ENCODE assay signal across 18 cellular contexts in the genomic region with DNA sequence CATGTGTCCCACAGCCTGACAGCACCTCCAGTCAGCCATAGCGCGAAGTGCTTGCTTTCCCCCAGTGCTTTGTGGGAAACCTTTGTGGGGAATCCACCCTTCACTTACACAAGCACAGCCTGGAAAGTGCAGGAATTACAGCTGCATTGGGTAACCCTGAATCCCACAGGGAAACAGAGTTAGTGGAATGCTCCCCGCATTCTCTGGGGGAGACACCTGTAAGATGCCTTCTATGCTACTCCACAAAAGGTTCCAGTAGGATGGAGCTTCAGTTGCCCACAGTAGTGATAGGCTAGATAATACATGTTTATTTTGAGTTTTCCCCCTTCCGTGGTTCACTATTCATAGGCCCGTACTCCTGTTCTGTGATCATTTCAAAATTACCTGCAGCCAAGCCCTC.
DNase-seq lines count a peak whose midpoint lies in the region; ATAC-seq and TF ChIP-seq lines count a peak whose summit lies in the region.
"Had no signal": no experiment of that assay in that cellular context is flagged by ENCODE, and none has a peak within 500 bp of the region (broad histone marks: within the 10 kb centered on the region; RNA-seq: fewer than 3 reads in every experiment).

No MANE protein-coding gene starts in this region.

- peak overlapping the region; percentile 16 for H3K4me2 ChIP-seq in neural cell (ENCODE audit: low read length)
- H3K4me2 ChIP-seq in osteoblast (ENCODE audit: insufficient read depth, low read length) = no peak overlapping the region
- H3K4me2 ChIP-seq: PC-9 had no signal

- H3K4me3 Mint-ChIP-seq in Caco-2 (ENCODE audit: unreplicated experiment) (no peak overlapping the region), HFFc6 (no peak overlapping the region; the same call in 1 of the 2 replicates)
- peak overlapping the region; percentile 52 for H3K4me3 Mint-ChIP-seq in central memory CD8-positive, alpha-beta T cell
- H3K4me3 Mint-ChIP-seq: CD8-positive, alpha-beta T cell had no signal

- H3K4me1 Mint-ChIP-seq in Caco-2 (ENCODE audit: low read depth, unreplicated experiment) (no peaks in the 10 kb centered on the region), HFFc6 (ENCODE audit: low read depth) (peaks cover 83% of the 10 kb centered on the region)
- peaks cover 80% of the 10 kb centered on the region for H3K4me1 Mint-ChIP-seq in central memory CD8-positive, alpha-beta T cell

- H3K27me3 Mint-ChIP-seq in Caco-2 (ENCODE audit: insufficient read depth, unreplicated experiment) (no peaks in the 10 kb centered on the region), HFFc6 (ENCODE audit: insufficient read depth) (peaks cover 6% of the 10 kb centered on the region)
- H3K27me3 Mint-ChIP-seq in central memory CD8-positive, alpha-beta T cell = no peaks in the 10 kb centered on the region

- H2AFZ ChIP-seq in neural cell (ENCODE audit: low read depth, low read length) (no peak overlapping the region), osteoblast (ENCODE audit: low read length) (no peak overlapping the region)
- H2AFZ ChIP-seq: PC-9 had no signal

- H3K4me1 ChIP-seq in Caco-2 (no peaks in the 10 kb centered on the region), osteoblast (ENCODE audit: insufficient read depth, low read length) (no peaks in the 10 kb centered on the region)

- H3K9me3 Mint-ChIP-seq in Caco-2 (ENCODE audit: unreplicated experiment) (no peaks in the 10 kb centered on the region), HFFc6 (no peaks in the 10 kb centered on the region)
- no peaks in the 10 kb centered on the region for H3K9me3 Mint-ChIP-seq in central memory CD8-positive, alpha-beta T cell
- H3K9me3 Mint-ChIP-seq: CD8-positive, alpha-beta T cell had no signal

- H3K9me3 ChIP-seq in Caco-2 = no peaks in the 10 kb centered on the region
- no peaks in the 10 kb centered on the region for H3K9me3 ChIP-seq in neural cell (ENCODE audit: low read length)
- no peaks in the 10 kb centered on the region for H3K9me3 ChIP-seq in osteoblast (ENCODE audit: low read depth, low read length)

- H3K36me3 Mint-ChIP-seq in Caco-2 (ENCODE audit: insufficient read depth, unreplicated experiment) = no peaks in the 10 kb centered on the region
- H3K36me3 Mint-ChIP-seq in HFFc6 (ENCODE audit: low read depth) = peaks cover 58% of the 10 kb centered on the region
- H3K36me3 Mint-ChIP-seq in central memory CD8-positive, alpha-beta T cell (ENCODE audit: insufficient read depth) = peaks cover 11% of the 10 kb centered on the region

- H3K27ac Mint-ChIP-seq in Caco-2 (ENCODE audit: unreplicated experiment) (peak overlapping the region; percentile 69), HFFc6 (peak overlapping the region; percentile 43; the same call in 1 of the 2 replicates)
- H3K27ac Mint-ChIP-seq in central memory CD8-positive, alpha-beta T cell (ENCODE audit: low read depth) = peak overlapping the region; percentile 83
- H3K27ac Mint-ChIP-seq: CD8-positive, alpha-beta T cell had no signal

- BruUV-seq in Caco-2 (replicated peaks; lab: Mats Ljungman, UMichigan) = no TSS peak

- DNase-seq in Caco-2 = no peak
- DNase-seq in HFFc6 = no peak
- no peak for DNase-seq in central memory CD8-positive, alpha-beta T cell (ENCODE audit: low spot score in 2 of 2)
- no peak for DNase-seq in osteoblast (ENCODE audit: insufficient read length, low spot score, missing footprints)
- no peak for DNase-seq in dermis blood vessel endothelial cell
- no peak for DNase-seq in 8988T
- DNase-seq: CD8-positive, alpha-beta T cell; GOT3; Karpas-422; MM.1S; NCI-H1105; NCI-H187 treated with DMSO at 0.1 percent for 48 hours; NCI-H2171; NCI-H446 treated with DMSO at 0.1 percent for 48 hours; NCI-H748 treated with DMSO at 0.1 percent for 48 hours; PC-9 had no signal

- H3K27me3 ChIP-seq in Caco-2 (replicated peaks; ENCODE audit: control insufficient read depth, insufficient read depth, low read length) (no peaks in the 10 kb centered on the region), neural cell (ENCODE audit: insufficient read depth, low read depth, low read length) (no peaks in the 10 kb centered on the region), osteoblast (ENCODE audit: insufficient read depth, low read length) (no peaks in the 10 kb centered on the region)

- H4K20me1 ChIP-seq in neural cell (ENCODE audit: insufficient read depth) = no peaks in the 10 kb centered on the region
- H4K20me1 ChIP-seq in osteoblast (ENCODE audit: insufficient read depth, low read length) = peaks cover 7% of the 10 kb centered on the region

- ATAC-seq in central memory CD8-positive, alpha-beta T cell (replicated peaks; ENCODE audit: extremely low read depth, poor library complexity, severe bottlenecking) = no peak
- ATAC-seq in HG02678 (IDR thresholded peaks at IDR 0.05; ENCODE audit: unreplicated experiment) = no peak
- ATAC-seq: CD8-positive, alpha-beta T cell had no signal

- no peak overlapping the region for H3K9ac ChIP-seq in neural cell (ENCODE audit: low read length)

- TF ChIP-seq CTCF in Caco-2 (IDR thresholded peaks at IDR 0.05; ENCODE audit: insufficient read depth in 1 of 2, low read depth in 1 of 2, low read length in 1 of 2, severe bottlenecking in 1 of 2, unreplicated experiment in 1 of 2) (no peak), HFFc6 (IDR thresholded peaks at IDR 0.05) (no peak), neural cell (IDR thresholded peaks at IDR 0.05; ENCODE audit: poor library complexity, severe bottlenecking) (no peak), osteoblast (IDR thresholded peaks at IDR 0.05; ENCODE audit: extremely low read depth, low read depth, low read length) (no peak)

- H3K9me2 ChIP-seq in neural cell (ENCODE audit: insufficient read depth, low read length) = no peaks in the 10 kb centered on the region

- CTCF ChIA-PET in Caco-2 (lab: Charles Lee) = no interaction called here

- H3K4me3 ChIP-seq in Caco-2 (ENCODE audit: low read depth, low read length) (no peak overlapping the region), neural cell (ENCODE audit: low read length) (peak overlapping the region; percentile 26), osteoblast (ENCODE audit: insufficient read depth, low read length) (no peak overlapping the region)
- H3K4me3 ChIP-seq: PC-9 had no signal

- H3K27ac ChIP-seq in neural cell (ENCODE audit: low read length) (peak overlapping the region; percentile 68), osteoblast (ENCODE audit: low read depth, low read length) (no peak overlapping the region)
- H3K27ac ChIP-seq: PC-9 had no signal

- no peak for TF ChIP-seq RAD21 in neural cell (conservative IDR thresholded peaks at IDR 0.05)

- H3K79me2 ChIP-seq in neural cell (replicated peaks; ENCODE audit: insufficient read depth, low read length) (peaks cover 72% of the 10 kb centered on the region), osteoblast (ENCODE audit: insufficient read depth, low read length) (peaks cover 15% of the 10 kb centered on the region)

- TF ChIP-seq EP300 in neural cell (conservative IDR thresholded peaks at IDR 0.05; ENCODE audit: poor library complexity, severe bottlenecking) = no peak

- H3F3A ChIP-seq in neural cell (ENCODE audit: insufficient read depth, low read length, poor library complexity, severe bottlenecking) = peaks cover 13% of the 10 kb centered on the region

- intact Hi-C loops in Caco-2 (cut with micrococcal nuclease; ENCODE audit: unreplicated experiment) = no loop called here

- POLR2A ChIA-PET in Caco-2 (lab: Charles Lee) = no interaction called here

- H3K36me3 ChIP-seq in Caco-2 (ENCODE audit: control insufficient read depth, insufficient read depth, low read length) = no peaks in the 10 kb centered on the region
- no peaks in the 10 kb centered on the region for H3K36me3 ChIP-seq in neural cell (ENCODE audit: insufficient read depth, low read length)
- no peaks in the 10 kb centered on the region for H3K36me3 ChIP-seq in osteoblast (ENCODE audit: insufficient read depth, low read length)

TF ChIP-seq in neural cell, 6 proteins besides CTCF, POLR2A, EP300 and RAD21:
- TF ChIP-seq EZH2 (IDR thresholded peaks at IDR 0.05; ENCODE audit: borderline replicate concordance, insufficient read depth, low read length, poor library complexity, severe bottlenecking) (no peak), TAF1 (IDR thresholded peaks at IDR 0.05; ENCODE audit: low read depth) (no peak), SMC3 (conservative IDR thresholded peaks at IDR 0.05; ENCODE audit: poor library complexity) (no peak), MXI1 (conservative IDR thresholded peaks at IDR 0.05; ENCODE audit: poor library complexity, severe bottlenecking) (no peak), POLR2AphosphoS5 (IDR thresholded peaks at IDR 0.05) (no peak), REST (IDR thresholded peaks at IDR 0.05; ENCODE audit: borderline replicate concordance) (no peak)
